15 cellular contexts compared by ENCODE assay signal in genomic region chr13:73971481-73971880, GRCh38.
A peak's percentile ranks its signal among the peaks of the same experiment; 100 is the strongest.
DNase-seq lines count a peak whose midpoint lies in the region; ATAC-seq, FAIRE-seq and TF ChIP-seq lines count a peak whose summit lies in the region.
"Had no signal": no experiment of that assay in that cellular context is flagged by ENCODE, and none has a peak within 500 bp of the region (broad histone marks: within the 10 kb centered on the region; RNA-seq: fewer than 3 reads in every experiment).

No MANE protein-coding gene starts in this region.

- H2AFZ ChIP-seq in OCI-LY7 (ENCODE audit: low read length) = peak overlapping the region; percentile 39; the same call in 1 of the 2 replicates

- no peaks in the 10 kb centered on the region for H3K27me3 ChIP-seq in DOHH2 (ENCODE audit: control insufficient read depth, low read length)
- no peaks in the 10 kb centered on the region for H3K27me3 ChIP-seq in adipocyte (replicated peaks; ENCODE audit: control insufficient read depth, insufficient read depth, low read length)
- H3K27me3 ChIP-seq in pancreas = no peaks in the 10 kb centered on the region
- H3K27me3 ChIP-seq: BLaER1 had no signal

- H3K79me2 ChIP-seq in DOHH2 (ENCODE audit: control insufficient read depth, low read length) (peaks cover 75% of the 10 kb centered on the region), OCI-LY7 (ENCODE audit: insufficient read depth, low read depth, low read length) (peaks cover 81% of the 10 kb centered on the region)

- H3K4me3 ChIP-seq in DOHH2 (ENCODE audit: low read length) = peak overlapping the region; percentile 79
- H3K4me3 ChIP-seq in OCI-LY7 (ENCODE audit: low read depth, low read length, poor library complexity, severe bottlenecking) = peak overlapping the region; percentile 68
- no peak overlapping the region for H3K4me3 ChIP-seq in adipocyte (ENCODE audit: low read length)
- H3K4me3 ChIP-seq in pancreas = no peak overlapping the region
- H3K4me3 ChIP-seq: BLaER1, K562 had no signal

- H3K9me3 ChIP-seq in DOHH2 (ENCODE audit: control insufficient read depth, insufficient read depth, low read length) (no peaks in the 10 kb centered on the region), OCI-LY7 (ENCODE audit: low read length) (no peaks in the 10 kb centered on the region), adipocyte (ENCODE audit: control insufficient read depth, low read length) (no peaks in the 10 kb centered on the region), pancreas (no peaks in the 10 kb centered on the region), T-helper 17 cell (ENCODE audit: control insufficient read depth, low read length, poor library complexity, severe bottlenecking) (no peaks in the 10 kb centered on the region)

- WGBS in pancreas, 2 donors = 78 to 80% methylated on average over 2 of the region's 2 CpGs

- H3K9ac ChIP-seq in adipocyte (ENCODE audit: low read length) = peak overlapping the region; percentile 50
- H3K9ac ChIP-seq: BLaER1 had no signal

- H3K27ac Mint-ChIP-seq in osteocyte (ENCODE audit: unreplicated experiment) (peak overlapping the region; percentile 56), Calu3 (ENCODE audit: unreplicated experiment) (no peak overlapping the region), T-helper 17 cell (no peak overlapping the region)
- H3K27ac Mint-ChIP-seq: HFFc6 had no signal

- POLR2A ChIA-PET in OCI-LY7 (lab: Charles Lee) = interaction anchor here (0.6 to 11.0 kb wide), 9 partner anchors 19 to 319 kb away, joined by 3 to 306 read pairs (median 4); no protein-coding TSS in a partner anchor

- H3F3A ChIP-seq in DOHH2 (ENCODE audit: control insufficient read depth, insufficient read depth) = peaks cover 56% of the 10 kb centered on the region

- peaks cover 99% of the 10 kb centered on the region for H3K4me1 ChIP-seq in DOHH2 (ENCODE audit: control insufficient read depth, low read length)
- H3K4me1 ChIP-seq in OCI-LY7 (ENCODE audit: insufficient read depth, low read length, poor library complexity, severe bottlenecking) = peaks cover 93% of the 10 kb centered on the region
- peaks cover 21% of the 10 kb centered on the region for H3K4me1 ChIP-seq in adipocyte (ENCODE audit: control insufficient read depth, insufficient read depth, low read length)
- H3K4me1 ChIP-seq in pancreas = peaks cover 0 to 7% (median 0%) of the 10 kb centered on the region in 3 donors

- no peak for FAIRE-seq in pancreas (lab: Jason Lieb, UNC)
- FAIRE-seq: K562 had no signal

- H3K4me2 ChIP-seq in DOHH2 (ENCODE audit: low read length) (peak overlapping the region; percentile 91), OCI-LY7 (ENCODE audit: low read length) (peak overlapping the region; percentile 95)
- H3K4me2 ChIP-seq: BLaER1 had no signal

- H4K20me1 ChIP-seq in DOHH2 (ENCODE audit: control insufficient read depth, insufficient read depth, low read depth, low read length) = no peaks in the 10 kb centered on the region
- H4K20me1 ChIP-seq in OCI-LY7 (ENCODE audit: insufficient read depth, low read length) = no peaks in the 10 kb centered on the region
- H4K20me1 ChIP-seq: BLaER1 had no signal

- H3K36me3 ChIP-seq in DOHH2 (ENCODE audit: control insufficient read depth, low read length) (peaks cover 43% of the 10 kb centered on the region), OCI-LY7 (ENCODE audit: insufficient read depth, low read length) (peaks cover 8% of the 10 kb centered on the region; the same call in 1 of the 2 replicates), adipocyte (ENCODE audit: control insufficient read depth, insufficient read depth, low read length, severe bottlenecking) (no peaks in the 10 kb centered on the region), pancreas (no peaks in the 10 kb centered on the region)

- intact Hi-C loops in OCI-LY7 (cut with micrococcal nuclease; ENCODE audit: unreplicated experiment) = loop anchor here (5.0 kb wide), 1 partner anchor 1441 kb away; no protein-coding TSS in a partner anchor
- intact Hi-C loops in pancreas (cut with DNase I) = no loop called here
- intact Hi-C loops in Calu3 (cut with micrococcal nuclease; ENCODE audit: unreplicated experiment) = no loop called here

- peaks cover 12% of the 10 kb centered on the region for H3K9me3 Mint-ChIP-seq in osteocyte (ENCODE audit: unreplicated experiment)
- H3K9me3 Mint-ChIP-seq in Calu3 (ENCODE audit: low read depth, unreplicated experiment) = peaks cover 3% of the 10 kb centered on the region
- H3K9me3 Mint-ChIP-seq: HFFc6 had no signal

- DNase-seq in OCI-LY7 (ENCODE audit: low spot score) (peak; percentile 43), adipocyte (ENCODE audit: low read depth) (no peak), osteocyte (ENCODE audit: extremely low spot score, unreplicated experiment) (no peak), pancreas (no peak), Calu3 (no peak), T-helper 17 cell (no peak)
- DNase-seq: 8988T, AML-193, DMS 273 treated with DMSO at 0.1 percent for 48 hours, HCEC 1CT, HFFc6 had no signal

- BruUV-seq in OCI-LY7 (replicated peaks; lab: Mats Ljungman, UMichigan) (no TSS peak), Calu3 (replicated peaks; lab: Mats Ljungman, UMichigan) (no TSS peak)

- ATAC-seq in pancreas (no peak), T-helper 17 cell (no peak)
- ATAC-seq: K562 had no signal

- no peaks in the 10 kb centered on the region for H3K27me3 Mint-ChIP-seq in osteocyte (ENCODE audit: unreplicated experiment)
- no peaks in the 10 kb centered on the region for H3K27me3 Mint-ChIP-seq in Calu3 (ENCODE audit: unreplicated experiment)
- no peaks in the 10 kb centered on the region for H3K27me3 Mint-ChIP-seq in T-helper 17 cell

- peaks cover 28% of the 10 kb centered on the region for H3K4me1 Mint-ChIP-seq in osteocyte (ENCODE audit: unreplicated experiment)
- no peaks in the 10 kb centered on the region for H3K4me1 Mint-ChIP-seq in Calu3 (ENCODE audit: low read depth, unreplicated experiment)
- H3K4me1 Mint-ChIP-seq in T-helper 17 cell = peaks cover 37% of the 10 kb centered on the region

- H3K4me3 Mint-ChIP-seq in osteocyte (ENCODE audit: unreplicated experiment) (no peak overlapping the region), Calu3 (ENCODE audit: low read depth, unreplicated experiment) (no peak overlapping the region), T-helper 17 cell (no peak overlapping the region)
- H3K4me3 Mint-ChIP-seq: HFFc6 had no signal

- H3K36me3 Mint-ChIP-seq in osteocyte (ENCODE audit: unreplicated experiment) (peaks cover 2% of the 10 kb centered on the region), Calu3 (ENCODE audit: insufficient read depth, unreplicated experiment) (no peaks in the 10 kb centered on the region), T-helper 17 cell (ENCODE audit: low read depth) (peaks cover 5% of the 10 kb centered on the region)

- CTCF ChIA-PET in OCI-LY7 (lab: Charles Lee; ENCODE audit: unreplicated experiment) = no interaction called here
- CTCF ChIA-PET in Calu3 (lab: Charles Lee) = no interaction called here

- TF ChIP-seq CTCF in DOHH2 (IDR thresholded peaks at IDR 0.05; ENCODE audit: low read depth, low read length, poor library complexity, severe bottlenecking) = no peak
- TF ChIP-seq CTCF in OCI-LY7 (conservative IDR thresholded peaks at IDR 0.05; ENCODE audit: low read length) = no peak
- no peak for TF ChIP-seq CTCF in osteocyte (IDR thresholded peaks at IDR 0.05)
- TF ChIP-seq CTCF in pancreas (IDR thresholded peaks at IDR 0.05) = no peak
- no peak for TF ChIP-seq CTCF in Calu3 (IDR thresholded peaks at IDR 0.05; ENCODE audit: unreplicated experiment)

- no peaks in the 10 kb centered on the region for H3K9me2 ChIP-seq in DOHH2 (replicated peaks; ENCODE audit: control insufficient read depth, low read length)
- no peaks in the 10 kb centered on the region for H3K9me2 ChIP-seq in OCI-LY7 (ENCODE audit: insufficient read depth, low read length)

- H3K27ac ChIP-seq in DOHH2 (ENCODE audit: low read depth, low read length) = peak overlapping the region; percentile 99
- peak overlapping the region; percentile 99 for H3K27ac ChIP-seq in OCI-LY7 (ENCODE audit: low read depth, low read length, poor library complexity, severe bottlenecking)
- no peak overlapping the region for H3K27ac ChIP-seq in pancreas
- H3K27ac ChIP-seq: BLaER1, HL-60 had no signal

Comparison
In these comparisons a context has a peak if more than half of its experiments do, and no peak if none do; other contexts are left out.
1. H3K27ac ChIP-seq: peak in DOHH2 (single experiment) and OCI-LY7 (single experiment); none in pancreas (0 of 4).
2. H3K4me3 ChIP-seq: peak in DOHH2 (single experiment) and OCI-LY7 (single experiment); none in adipocyte (single experiment) and pancreas (0 of 4).